1 cellular context compared by ENCODE assay signal in the genomic region with DNA sequence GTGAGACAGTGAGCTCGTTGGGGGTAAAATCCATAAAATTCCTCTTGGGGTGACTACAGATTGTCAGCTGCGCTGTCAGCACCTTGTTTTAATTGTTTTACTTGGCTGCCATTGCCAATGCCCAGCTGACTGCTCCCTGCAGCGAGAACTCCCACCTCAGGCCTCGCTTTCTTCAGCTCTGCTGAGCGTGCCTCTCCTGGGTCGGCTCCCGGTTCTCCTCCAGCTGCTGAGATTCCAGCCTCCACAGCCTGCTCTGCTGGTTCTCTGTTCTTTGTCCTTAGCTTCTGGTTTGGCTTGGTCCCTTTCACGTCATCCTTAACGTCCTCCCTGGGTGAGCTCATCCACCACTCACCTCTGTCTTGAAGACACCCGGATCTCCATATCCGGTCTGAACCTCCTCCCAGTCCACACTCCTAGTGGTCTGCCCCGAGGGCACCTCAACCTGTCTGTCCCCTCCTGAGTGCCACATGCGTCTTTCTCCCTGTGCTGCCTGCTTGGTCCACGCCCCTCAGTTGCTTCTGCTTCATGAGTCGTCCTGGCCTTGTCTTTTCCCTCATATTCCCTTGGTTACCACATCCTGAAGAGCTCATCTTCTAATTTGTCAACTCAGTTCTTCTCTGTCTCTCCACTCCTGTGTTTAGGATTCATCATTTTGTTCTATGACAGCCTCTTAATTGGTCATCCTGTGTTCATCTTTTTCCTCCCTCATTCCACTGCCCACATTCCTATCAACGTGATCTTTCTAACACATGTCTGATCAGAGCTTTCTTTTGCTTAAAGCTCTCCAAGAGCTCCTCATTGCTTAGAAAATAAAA.
TF ChIP-seq lines count a peak whose summit lies in the region.

No MANE protein-coding gene starts in this region.

TF ChIP-seq in H1, 55 proteins besides CTCF, POLR2A, EP300 and RAD21:
- TF ChIP-seq SUZ12 (IDR thresholded peaks at IDR 0.05; ENCODE audit: low read length): no peak
- no peak for TF ChIP-seq TAF1 (IDR thresholded peaks at IDR 0.05; ENCODE audit: low read depth, low read length)
- no peak for TF ChIP-seq POLR2AphosphoS5 (IDR thresholded peaks at IDR 0.05; ENCODE audit: low read depth, low read length)
- TF ChIP-seq RNF2 (IDR thresholded peaks at IDR 0.05; ENCODE audit: borderline replicate concordance, low read depth, low read length, missing control alignments, poor library complexity, severe bottlenecking): no peak
- no peak for TF ChIP-seq GABPA (IDR thresholded peaks at IDR 0.05; ENCODE audit: borderline replicate concordance, insufficient read depth, low read length)
- TF ChIP-seq POU5F1 (IDR thresholded peaks at IDR 0.05; ENCODE audit: low read depth, low read length): no peak
- TF ChIP-seq, protein P1, sequence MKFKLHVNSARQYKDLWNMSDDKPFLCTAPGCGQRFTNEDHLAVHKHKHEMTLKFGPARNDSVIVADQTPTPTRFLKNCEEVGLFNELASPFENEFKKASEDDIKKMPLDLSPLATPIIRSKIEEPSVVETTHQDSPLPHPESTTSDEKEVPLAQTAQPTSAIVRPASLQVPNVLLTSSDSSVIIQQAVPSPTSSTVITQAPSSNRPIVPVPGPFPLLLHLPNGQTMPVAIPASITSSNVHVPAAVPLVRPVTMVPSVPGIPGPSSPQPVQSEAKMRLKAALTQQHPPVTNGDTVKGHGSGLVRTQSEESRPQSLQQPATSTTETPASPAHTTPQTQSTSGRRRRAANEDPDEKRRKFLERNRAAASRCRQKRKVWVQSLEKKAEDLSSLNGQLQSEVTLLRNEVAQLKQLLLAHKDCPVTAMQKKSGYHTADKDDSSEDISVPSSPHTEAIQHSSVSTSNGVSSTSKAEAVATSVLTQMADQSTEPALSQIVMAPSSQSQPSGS (IDR thresholded peaks at IDR 0.05; ENCODE audit: low read length): no peak
